In the genomic region with DNA sequence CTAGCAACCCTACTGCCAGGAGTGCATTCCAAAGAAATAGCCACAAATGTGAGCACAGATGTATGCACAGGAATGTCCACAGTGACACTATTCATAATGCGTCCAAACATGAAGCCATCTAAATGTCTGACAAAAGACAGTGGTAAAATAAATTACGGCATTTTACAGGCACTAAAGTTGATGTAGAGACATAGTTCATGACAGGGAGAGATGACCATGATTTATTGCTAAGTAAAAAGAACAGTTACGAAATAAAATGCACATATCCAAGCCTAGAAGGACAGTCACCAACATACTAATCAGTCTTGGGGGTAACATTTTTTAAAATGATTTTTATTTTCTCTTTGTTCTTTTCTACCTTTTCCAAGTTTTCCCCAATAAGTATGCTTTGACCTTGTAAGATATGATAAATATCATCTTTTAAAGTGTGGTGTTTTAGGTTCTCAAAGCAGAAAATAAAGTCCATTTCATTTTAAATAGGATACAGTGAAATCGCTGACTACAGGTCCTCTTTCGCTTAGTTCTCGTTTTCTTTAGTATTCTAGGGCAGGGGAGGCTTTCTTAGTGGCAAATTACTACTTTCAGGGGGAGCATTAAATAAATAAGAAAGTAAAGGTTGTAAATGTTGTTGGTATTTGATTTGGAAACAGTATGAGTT, we compare ENCODE assay signal across 1 cellular context.
TF ChIP-seq lines count a peak whose summit lies in the region.

No MANE protein-coding gene starts in this region.

TF ChIP-seq in HEK293T, 16 proteins besides CTCF, POLR2A, EP300 and RAD21 (continued from another document):
- TF ChIP-seq, protein P1, sequence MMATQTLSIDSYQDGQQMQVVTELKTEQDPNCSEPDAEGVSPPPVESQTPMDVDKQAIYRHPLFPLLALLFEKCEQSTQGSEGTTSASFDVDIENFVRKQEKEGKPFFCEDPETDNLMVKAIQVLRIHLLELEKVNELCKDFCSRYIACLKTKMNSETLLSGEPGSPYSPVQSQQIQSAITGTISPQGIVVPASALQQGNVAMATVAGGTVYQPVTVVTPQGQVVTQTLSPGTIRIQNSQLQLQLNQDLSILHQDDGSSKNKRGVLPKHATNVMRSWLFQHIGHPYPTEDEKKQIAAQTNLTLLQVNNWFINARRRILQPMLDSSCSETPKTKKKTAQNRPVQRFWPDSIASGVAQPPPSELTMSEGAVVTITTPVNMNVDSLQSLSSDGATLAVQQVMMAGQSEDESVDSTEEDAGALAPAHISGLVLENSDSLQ (IDR thresholded peaks at IDR 0.05) = peak; percentile 83
- TF ChIP-seq HDGF (IDR thresholded peaks at IDR 0.05; ENCODE audit: borderline replicate concordance) = no peak
